ENCODE assay signal across 13 cellular contexts in the genomic region with DNA sequence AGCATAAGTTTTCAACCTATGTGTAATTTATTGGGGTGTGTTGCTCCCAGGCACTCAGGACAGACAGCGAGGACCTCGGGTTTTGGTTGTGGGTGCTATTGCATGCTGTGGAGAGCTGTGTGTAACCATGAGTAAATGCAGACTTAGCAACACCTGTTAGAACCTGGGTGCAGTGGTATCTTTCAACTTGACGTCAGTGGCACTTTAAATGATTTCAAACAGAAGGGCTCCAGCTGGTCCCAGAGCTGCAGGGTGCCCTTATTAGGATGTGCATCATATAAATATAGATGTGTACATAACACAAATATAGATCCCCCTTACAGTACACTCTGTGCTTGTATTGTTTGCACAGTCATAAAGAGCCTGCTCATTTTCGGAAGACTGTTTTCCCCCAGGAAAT.
DNase-seq lines count a peak whose midpoint lies in the region; FAIRE-seq lines count a peak whose summit lies in the region.
"Had no signal": no experiment of that assay in that cellular context is flagged by ENCODE, and none has a peak within 500 bp of the region (broad histone marks: within the 10 kb centered on the region; RNA-seq: fewer than 3 reads in every experiment).

No MANE protein-coding gene starts in this region.

- peaks cover 10% of the 10 kb centered on the region for H3K79me1 ChIP-seq in trophoblast cell (ENCODE audit: low read length)

- no peak overlapping the region for H2AK5ac ChIP-seq in trophoblast cell (ENCODE audit: low read length)

- H3K9ac ChIP-seq in trophoblast cell (ENCODE audit: low read length), result no peak overlapping the region

- no peak overlapping the region for H3K4me2 ChIP-seq in trophoblast cell (ENCODE audit: low read length)

- H3K23ac ChIP-seq in trophoblast cell (ENCODE audit: low read length), result no peak overlapping the region

- H3K4ac ChIP-seq in trophoblast cell (ENCODE audit: low read depth, low read length), result no peak overlapping the region

- no peak overlapping the region for H4K8ac ChIP-seq in trophoblast cell (ENCODE audit: low read depth, low read length)

- H3K14ac ChIP-seq in trophoblast cell (ENCODE audit: low read length), result no peak overlapping the region

- DNase-seq in H4 (ENCODE audit: low spot score) (peak; percentile 45), NCI-H2029 treated with DMSO at 0.1 percent for 48 hours (lab: John Stamatoyannopoulos, UW) (peak; percentile 84), SHP77 (lab: John Stamatoyannopoulos, UW) (peak; percentile 94 to 99), trophoblast cell (no peak), T-helper 9 cell (no peak), frontal cortex (ENCODE audit: low spot score in 2 of 2) (no peak), HK-2 (ENCODE audit: unreplicated experiment) (no peak)
- DNase-seq: CD8-positive, alpha-beta memory T cell; heart right ventricle; left lung; T-cell; testis had no signal

- no peak overlapping the region for H2BK5ac ChIP-seq in trophoblast cell (ENCODE audit: low read depth, low read length, poor library complexity)

- no peak overlapping the region for H3K27ac ChIP-seq in trophoblast cell (ENCODE audit: low read depth, low read length)
- H3K27ac ChIP-seq: heart right ventricle, left lung, testis had no signal

- H3K27me3 ChIP-seq in trophoblast cell (ENCODE audit: insufficient read depth, low read length), result no peaks in the 10 kb centered on the region
- H3K27me3 ChIP-seq: heart right ventricle, testis had no signal

- no peak overlapping the region for H3K18ac ChIP-seq in trophoblast cell (ENCODE audit: low read length)

- FAIRE-seq in frontal cortex (lab: Jason Lieb, UNC), result no peak
- FAIRE-seq: endometrium had no signal

- H4K91ac ChIP-seq in trophoblast cell (ENCODE audit: low read depth, low read length), result no peak overlapping the region

- H2BK120ac ChIP-seq in trophoblast cell (ENCODE audit: insufficient read depth, low read length, poor library complexity), result no peak overlapping the region

- no CpG with 5 or more reads among the region's 4 CpGs for WGBS in trophoblast cell (ENCODE audit: extremely low coverage, insufficient coverage, insufficient read length)

- no peaks in the 10 kb centered on the region for H3K36me3 ChIP-seq in trophoblast cell (ENCODE audit: control insufficient read depth in 1 of 2, insufficient read depth in 2 of 2, low read length in 2 of 2)
- H3K36me3 ChIP-seq: heart right ventricle, left lung had no signal

- peaks cover 12 to 16% of the 10 kb centered on the region in 2 experiments for H3K4me1 ChIP-seq in trophoblast cell (ENCODE audit: control insufficient read depth in 1 of 2, insufficient read depth in 2 of 2, low read length in 2 of 2)
- H3K4me1 ChIP-seq: left lung, testis had no signal

- no peaks in the 10 kb centered on the region for H3K9me3 ChIP-seq in trophoblast cell (ENCODE audit: insufficient read depth, low read depth, low read length)
- H3K9me3 ChIP-seq: heart right ventricle, left lung, testis had no signal

- no peak overlapping the region for H2AFZ ChIP-seq in trophoblast cell (ENCODE audit: insufficient read depth, low read length, poor library complexity)

- no peaks in the 10 kb centered on the region for H3K79me2 ChIP-seq in trophoblast cell (ENCODE audit: control insufficient read depth, insufficient read depth, low read length, poor library complexity)

- no peak overlapping the region for H3K4me3 ChIP-seq in trophoblast cell (ENCODE audit: low read depth, low read length)
- H3K4me3 ChIP-seq: heart right ventricle, left lung, testis had no signal

- no peak overlapping the region for H4K12ac ChIP-seq in trophoblast cell (ENCODE audit: low read depth, low read length)

- H2BK12ac ChIP-seq in trophoblast cell (ENCODE audit: low read length), result peak overlapping the region; percentile 44

Comparison
In these comparisons a context has a peak if more than half of its experiments do, and no peak if none do; other contexts are left out.
1. DNase-seq: peak in H4 (single experiment), NCI-H2029 treated with DMSO at 0.1 percent for 48 hours (single experiment) and SHP77 (2 of 2); none in trophoblast cell (0 of 2), T-helper 9 cell (single experiment), frontal cortex (0 of 2) and HK-2 (single experiment).